Comparison of ENCODE assay signal across 8 cellular contexts in genomic region chr12:32455607-32456063, GRCh38. TPM values are rescaled to one million over a fixed set of nuclear protein-coding genes. Genes with fewer than 3 reads are reported as not detected.
DNase-seq lines count a peak whose midpoint lies in the region; ATAC-seq and TF ChIP-seq lines count a peak whose summit lies in the region.

No MANE protein-coding gene starts in this region.

- H3K27ac ChIP-seq in GM23338 (ENCODE audit: low read depth), result peak overlapping the region; percentile 86

- H3K79me2 ChIP-seq in GM23338 (replicated peaks; ENCODE audit: insufficient read depth), result peaks cover 76% of the 10 kb centered on the region

- no peaks in the 10 kb centered on the region for H4K20me1 ChIP-seq in GM23338 (replicated peaks; ENCODE audit: insufficient read depth)

- H3K27ac Mint-ChIP-seq in GM23338, result peak overlapping the region; percentile 98

- H3K4me1 ChIP-seq in GM23338 (ENCODE audit: insufficient read depth), result peaks cover 54% of the 10 kb centered on the region
- H3K4me1 ChIP-seq in adipocyte (ENCODE audit: control insufficient read depth, insufficient read depth, low read length), result peaks cover 46% of the 10 kb centered on the region

- H3K4me1 Mint-ChIP-seq in GM23338, result peaks cover 66% of the 10 kb centered on the region

- H3F3A ChIP-seq in GM23338 (replicated peaks; ENCODE audit: low read depth), result no peaks in the 10 kb centered on the region

- H3K27me3 ChIP-seq in GM23338 (ENCODE audit: insufficient read depth), result no peaks in the 10 kb centered on the region
- H3K27me3 ChIP-seq in adipocyte (replicated peaks; ENCODE audit: control insufficient read depth, insufficient read depth, low read length), result no peaks in the 10 kb centered on the region

- intact Hi-C loops in left cardiac atrium (cut with DNase I) (loop anchor here in 1 of 2 donors (2.0 to 5.0 kb wide), 3 partner anchors 79 to 217 kb away; no protein-coding TSS in a partner anchor), sciatic nerve (cut with DNase I) (loop anchor here (10.0 kb wide), 1 partner anchor 199 kb away; no protein-coding TSS in a partner anchor)

- H3K36me3 Mint-ChIP-seq in GM23338 (ENCODE audit: low read depth), result peaks cover 21% of the 10 kb centered on the region

- no peaks in the 10 kb centered on the region for H3K9me3 ChIP-seq in adipocyte (ENCODE audit: control insufficient read depth, low read length)

- no peak overlapping the region for H2AFZ ChIP-seq in GM23338

- H3K36me3 ChIP-seq in GM23338 (ENCODE audit: insufficient read depth) (no peaks in the 10 kb centered on the region), adipocyte (ENCODE audit: control insufficient read depth, insufficient read depth, low read length, severe bottlenecking) (no peaks in the 10 kb centered on the region)

- peak; percentile 57 to 95 for TF ChIP-seq CTCF in GM23338 (conservative IDR thresholded peaks at IDR 0.05; ENCODE audit: low read depth in 2 of 2)

- peak overlapping the region; percentile 64 for H3K9ac ChIP-seq in adipocyte (ENCODE audit: low read length)

- no peaks in the 10 kb centered on the region for H3K9me2 ChIP-seq in GM23338 (ENCODE audit: insufficient read depth)

- H3K4me2 ChIP-seq in GM23338, result peak overlapping the region; percentile 35

- ATAC-seq in GM23338 (no peak), left cardiac atrium (peak; percentile 61 to 80), sciatic nerve (peak; percentile 82), HG03342 (IDR thresholded peaks at IDR 0.05; ENCODE audit: unreplicated experiment) (no peak), HG03095 (IDR thresholded peaks at IDR 0.05; ENCODE audit: unreplicated experiment) (no peak)

- H3K4me3 Mint-ChIP-seq in GM23338, result peak overlapping the region; percentile 65

- peak; percentile 58 for DNase-seq in DMS153 treated with DMSO at 0.1 percent for 48 hours (lab: John Stamatoyannopoulos, UW; ENCODE audit: unreplicated experiment)
- DNase-seq in GM23338 (ENCODE audit: low spot score), result peak; percentile 76
- DNase-seq in NCI-H2171 (lab: John Stamatoyannopoulos, UW), result peak; percentile 11
- peak; percentile 93 for DNase-seq in adipocyte (ENCODE audit: low read depth)
- no peak for DNase-seq in left cardiac atrium
- no peak for DNase-seq in sciatic nerve (ENCODE audit: low spot score)

- peaks cover 4% of the 10 kb centered on the region for H3K27me3 Mint-ChIP-seq in GM23338 (ENCODE audit: insufficient read depth, low read depth, poor library complexity)

- H3K9me3 Mint-ChIP-seq in GM23338, result no peaks in the 10 kb centered on the region; the same call in 2 of the 3 replicates

- H3K4me3 ChIP-seq in GM23338 (peak overlapping the region; percentile 8; the same call in 1 of the 2 replicates), adipocyte (ENCODE audit: low read length) (peak overlapping the region; percentile 82)

TF ChIP-seq in GM23338, 12 proteins besides CTCF, POLR2A, EP300 and RAD21 (continues in another document):
- no peak for TF ChIP-seq EZH2phosphoT487 (IDR thresholded peaks at IDR 0.05; ENCODE audit: unreplicated experiment)
- no peak for TF ChIP-seq REST (IDR thresholded peaks at IDR 0.05; ENCODE audit: unreplicated experiment)
- no peak for TF ChIP-seq STAT1 (IDR thresholded peaks at IDR 0.05; ENCODE audit: unreplicated experiment)
- TF ChIP-seq JUNB (IDR thresholded peaks at IDR 0.05; ENCODE audit: unreplicated experiment), result no peak
- TF ChIP-seq ZNF462 (CRISPR knock-in tag; IDR thresholded peaks at IDR 0.05), result no peak
- no peak for TF ChIP-seq ZNF331 (CRISPR knock-in tag; IDR thresholded peaks at IDR 0.05; ENCODE audit: low read depth)
- TF ChIP-seq EZH2 (IDR thresholded peaks at IDR 0.05; ENCODE audit: low read depth, unreplicated experiment), result no peak
- TF ChIP-seq CREB1 (CRISPR knock-in tag; IDR thresholded peaks at IDR 0.05; ENCODE audit: low read depth), result no peak

RNA-seq across cellular contexts. Expression of gene FGD4, which starts 56.3 kb away (rescaled TPM):
- 48.6 and 54.3 TPM in 2 replicates for total RNA-seq in GM23338 (2014; rRNA removed; shearing (Covaris generic))
- 16.9 and 24.3 TPM in 2 replicates for polyA plus RNA-seq in GM23338 (2016; fragmentation: Nextera tagmentation; extraction: Ambion mirVana)
- total RNA-seq in left cardiac atrium (10 to 100 TPM; 15.9 to 16.0 TPM), sciatic nerve (54.6 TPM)

Comparison
In these comparisons a context has a peak if more than half of its experiments do, and no peak if none do; other contexts are left out.
1. DNase-seq: peak in DMS153 treated with DMSO at 0.1 percent for 48 hours (single experiment), GM23338 (single experiment), NCI-H2171 (single experiment) and adipocyte (single experiment); none in left cardiac atrium (single experiment) and sciatic nerve (single experiment).
2. ATAC-seq: peak in left cardiac atrium (2 of 2) and sciatic nerve (single experiment); none in GM23338 (single experiment), HG03342 (single experiment) and HG03095 (single experiment).